Comparison of ENCODE assay signal across 19 cellular contexts in the genomic region with DNA sequence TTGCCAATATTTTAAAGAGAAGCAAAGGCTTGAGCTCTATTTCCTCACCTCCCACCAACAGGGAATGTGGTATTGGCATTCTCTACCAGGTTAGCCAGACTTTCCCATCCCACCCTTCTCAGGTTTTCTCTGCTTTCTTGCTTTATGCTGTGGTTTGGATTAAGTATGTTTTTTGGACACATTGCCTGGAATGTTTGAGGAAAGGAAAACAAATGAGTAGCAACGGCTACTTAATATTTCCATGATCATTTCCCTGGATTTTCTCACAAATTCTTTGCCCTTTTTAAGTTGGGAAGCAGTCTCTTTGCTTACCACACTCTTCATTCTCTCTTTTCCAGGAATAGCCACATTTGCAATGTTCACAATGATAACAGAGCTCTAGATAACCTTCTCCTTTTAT.
"Had no signal": no experiment of that assay in that cellular context is flagged by ENCODE, and none has a peak within 500 bp of the region (broad histone marks: within the 10 kb centered on the region; RNA-seq: fewer than 3 reads in every experiment).

No MANE protein-coding gene starts in this region.

- H3K4me1 Mint-ChIP-seq: natural killer cell; stimulated activated memory B cell treated with anti-CD40 and anti-IgM and Interleukin-4, amounts not matched to agents 10 μg/mL and 1 μg/mL and 100 μg/mL, for 72 hours had no signal

- H3K27ac Mint-ChIP-seq: dendritic cell treated with granulocyte-macrophage colony-stimulating factor and Interleukin-4, amounts not matched to agents 40 ng/mL and 50 ng/mL, for 4 days; effector memory CD8-positive, alpha-beta T cell; natural killer cell; stimulated activated memory B cell treated with anti-CD40 and anti-IgM and Interleukin-4, amounts not matched to agents 10 μg/mL and 1 μg/mL and 100 μg/mL, for 72 hours; stimulated activated naive CD8-positive, alpha-beta T cell treated with anti-CD3 and anti-CD28 coated beads, Interleukin-15, Interleukin-2, amounts not matched to agents 100 ng/mL and 50 ng/mL, for 24 hours had no signal

- H3K9me3 ChIP-seq: heart right ventricle, tibial artery, upper lobe of right lung, vagina had no signal

- H3K4me1 ChIP-seq: vagina had no signal

- H3K4me2 ChIP-seq: smooth muscle cell had no signal

- H3K36me3 ChIP-seq: upper lobe of right lung had no signal

- H3K9me3 Mint-ChIP-seq: dendritic cell treated with granulocyte-macrophage colony-stimulating factor and Interleukin-4, amounts not matched to agents 40 ng/mL and 50 ng/mL, for 4 days; natural killer cell; neural crest cell; stimulated activated memory B cell treated with anti-CD40 and anti-IgM and Interleukin-4, amounts not matched to agents 10 μg/mL and 1 μg/mL and 100 μg/mL, for 72 hours; stimulated activated naive CD8-positive, alpha-beta T cell treated with anti-CD3 and anti-CD28 coated beads, Interleukin-15, Interleukin-2, amounts not matched to agents 100 ng/mL and 50 ng/mL, for 24 hours had no signal

- ATAC-seq: effector memory CD8-positive, alpha-beta T cell; esophagus mucosa; heart right ventricle; natural killer cell; right cardiac atrium; stimulated activated memory B cell treated with anti-CD40 and anti-IgM and Interleukin-4, amounts not matched to agents 10 μg/mL and 1 μg/mL and 100 μg/mL, for 72 hours; upper lobe of right lung had no signal

- H3K27ac ChIP-seq: heart right ventricle, tibial artery, upper lobe of right lung, vagina had no signal

- H3K27me3 Mint-ChIP-seq: dendritic cell treated with granulocyte-macrophage colony-stimulating factor and Interleukin-4, amounts not matched to agents 40 ng/mL and 50 ng/mL, for 4 days; effector memory CD8-positive, alpha-beta T cell; stimulated activated memory B cell treated with anti-CD40 and anti-IgM and Interleukin-4, amounts not matched to agents 10 μg/mL and 1 μg/mL and 100 μg/mL, for 72 hours; stimulated activated naive CD8-positive, alpha-beta T cell treated with anti-CD3 and anti-CD28 coated beads, Interleukin-15, Interleukin-2, amounts not matched to agents 100 ng/mL and 50 ng/mL, for 24 hours had no signal

- DNase-seq: effector memory CD8-positive, alpha-beta T cell; heart right ventricle; hypothalamus; kidney glomerular epithelial cell; mammary epithelial cell; natural killer cell; posterior cingulate gyrus; right cardiac atrium; stimulated activated CD4-positive, alpha-beta T cell treated with anti-CD3 and anti-CD28 coated beads, Interleukin-4, amount 100 ng/mL, for 1 hour; stimulated activated CD8-positive, alpha-beta memory T cell treated with anti-CD3 and anti-CD28 coated beads, Interleukin-4, amount 100 ng/mL, for 48 hours; tibial artery; upper lobe of right lung had no signal

- H3K36me3 Mint-ChIP-seq: natural killer cell; stimulated activated memory B cell treated with anti-CD40 and anti-IgM and Interleukin-4, amounts not matched to agents 10 μg/mL and 1 μg/mL and 100 μg/mL, for 72 hours had no signal

- H3K4me3 ChIP-seq: heart right ventricle, smooth muscle cell, tibial artery, upper lobe of right lung, vagina had no signal

- H3K4me3 Mint-ChIP-seq: dendritic cell treated with granulocyte-macrophage colony-stimulating factor and Interleukin-4, amounts not matched to agents 40 ng/mL and 50 ng/mL, for 4 days; effector memory CD8-positive, alpha-beta T cell; natural killer cell; neural crest cell; stimulated activated memory B cell treated with anti-CD40 and anti-IgM and Interleukin-4, amounts not matched to agents 10 μg/mL and 1 μg/mL and 100 μg/mL, for 72 hours; stimulated activated naive CD8-positive, alpha-beta T cell treated with anti-CD3 and anti-CD28 coated beads, Interleukin-15, Interleukin-2, amounts not matched to agents 100 ng/mL and 50 ng/mL, for 24 hours had no signal

- H3K27me3 ChIP-seq: heart right ventricle, tibial artery, upper lobe of right lung, vagina had no signal
